Comparison of ENCODE assay signal across 1 cellular context in genomic region chr10:6226216-6226615, GRCh38.
TF ChIP-seq lines count a peak whose summit lies in the region.

No MANE protein-coding gene starts in this region.

TF ChIP-seq in K562, 482 proteins besides CTCF, POLR2A, EP300 and RAD21:
- TF ChIP-seq POLR2G (IDR thresholded peaks at IDR 0.05; ENCODE audit: low read depth, low read length): 0 out of 2 replicates have a peak, but pooled peaks have one; percentile 41
- no peak for TF ChIP-seq KHSRP (IDR thresholded peaks at IDR 0.05)
